In genomic region chr9:127762111-127762676, GRCh38 we compare ENCODE assay signal across 8 cellular contexts. TPM values are rescaled to one million over a fixed set of nuclear protein-coding genes. Genes with fewer than 3 reads are reported as not detected.
DNase-seq lines count a peak whose midpoint lies in the region; ATAC-seq, FAIRE-seq and TF ChIP-seq lines count a peak whose summit lies in the region.

No MANE protein-coding gene starts in this region.

- no peaks in the 10 kb centered on the region for H3K9me3 Mint-ChIP-seq in naive thymus-derived CD8-positive, alpha-beta T cell

- H3K79me2 ChIP-seq in HepG2 (ENCODE audit: insufficient read depth, low read length) = no peaks in the 10 kb centered on the region

- no peak overlapping the region for H3K4me3 Mint-ChIP-seq in naive thymus-derived CD8-positive, alpha-beta T cell

- ATAC-seq in HepG2 (no peak), aorta (ENCODE audit: low FRiP score) (peak; percentile 57), GM19455 (IDR thresholded peaks at IDR 0.05; ENCODE audit: unreplicated experiment) (no peak)
- no peak for ATAC-seq in naive thymus-derived CD8-positive, alpha-beta T cell

- TF ChIP-seq EP300 in HepG2 (IDR thresholded peaks at IDR 0.05; ENCODE audit: low read depth in 2 of 2, low read length in 2 of 2) = no peak
- no peak for TF ChIP-seq EP300 in HepG2 (CRISPR knock-in tag; IDR thresholded peaks at IDR 0.05; ENCODE audit: borderline replicate concordance)

- no peaks in the 10 kb centered on the region for H3K27me3 ChIP-seq in liver (ENCODE audit: control insufficient read depth in 4 of 4, insufficient read depth in 4 of 4, low read length in 3 of 4)
- peaks cover 0 to 47% of the 10 kb centered on the region in 2 experiments; a peak in 3 of 5 replicates for H3K27me3 ChIP-seq in HepG2 (ENCODE audit: control insufficient read depth in 1 of 2, insufficient read depth in 2 of 2, low read length in 2 of 2)
- no peaks in the 10 kb centered on the region for H3K27me3 ChIP-seq in esophagus (ENCODE audit: control insufficient read depth in 1 of 2, insufficient read depth in 2 of 2, low read length in 2 of 2)
- H3K27me3 ChIP-seq in aorta (ENCODE audit: control insufficient read depth in 1 of 2, insufficient read depth in 2 of 2, low read length in 1 of 2) = no peaks in the 10 kb centered on the region
- no peaks in the 10 kb centered on the region for H3K27me3 ChIP-seq in A673 (replicated peaks; ENCODE audit: insufficient read depth, low read depth, low read length, poor library complexity)

- H3K27ac ChIP-seq in liver (ENCODE audit: low read depth in 1 of 2, low read length in 2 of 2) (peak overlapping the region; percentile 3 to 30), HepG2 (ENCODE audit: extremely low read length, insufficient read depth, low read length) (no peak overlapping the region), esophagus (ENCODE audit: low read depth in 2 of 2, low read length in 1 of 2) (peak overlapping the region; percentile 63 to 70), aorta (ENCODE audit: low read depth in 1 of 2, low read length in 2 of 2) (no peak overlapping the region), A673 (ENCODE audit: low read depth, low read length, poor library complexity, severe bottlenecking) (no peak overlapping the region)

- H3K9me3 ChIP-seq in liver (ENCODE audit: control insufficient read depth in 4 of 4, low read length in 3 of 4) (no peaks in the 10 kb centered on the region), HepG2 (ENCODE audit: low read length) (no peaks in the 10 kb centered on the region), esophagus (ENCODE audit: control insufficient read depth in 2 of 2, insufficient read depth in 1 of 2, low read depth in 1 of 2, low read length in 1 of 2) (no peaks in the 10 kb centered on the region), aorta (ENCODE audit: control insufficient read depth, low read length) (no peaks in the 10 kb centered on the region), A673 (ENCODE audit: low read depth, low read length, poor library complexity, severe bottlenecking) (no peaks in the 10 kb centered on the region)

- H3K9ac ChIP-seq in liver (ENCODE audit: low read depth in 1 of 2, low read length in 2 of 2) (no peak overlapping the region), HepG2 (ENCODE audit: insufficient read depth, low read depth, low read length) (no peak overlapping the region)

- FAIRE-seq in HepG2 (lab: Jason Lieb, UNC) = no peak

- H3K4me2 ChIP-seq in HepG2 (ENCODE audit: low read depth, low read length) = no peak overlapping the region

- CTCF ChIA-PET in HepG2 (lab: Yijun Ruan, JAX; ENCODE audit: low intra/inter-chr PET ratio, low total read pairs) (no interaction called here), A673 (lab: Charles Lee) (no interaction called here)

- DNase-seq in HepG2 (ENCODE audit: low spot score) (no peak), aorta (peak; percentile 76 to 80), A673 (ENCODE audit: low spot score) (no peak)
- DNase-seq in naive thymus-derived CD8-positive, alpha-beta T cell = no peak
- DNase-seq in stimulated activated CD4-positive, alpha-beta T cell treated with anti-CD3 and anti-CD28 coated beads, Interleukin-4, amount 100 ng/mL, for 1 hour = no peak

- peak in 1 of 2 donors; percentile 19 for TF ChIP-seq RAD21 in liver (IDR thresholded peaks at IDR 0.05)
- TF ChIP-seq RAD21 in HepG2 (CRISPR knock-in tag; IDR thresholded peaks at IDR 0.05) = no peak

- POLR2A ChIA-PET in HepG2 (lab: Yijun Ruan, JAX) = no interaction called here
- POLR2A ChIA-PET in naive thymus-derived CD8-positive, alpha-beta T cell (lab: Charles Lee) = interaction anchor here (12.1 kb wide), 1 partner anchor 20 kb away, joined by 237 read pairs; the partner anchor contains the start of genes CDK9 and SH2D3C
- POLR2A ChIA-PET in A673 (lab: Charles Lee; ENCODE audit: low non-redundant PET) = no interaction called here

- H4K20me1 ChIP-seq in HepG2 (ENCODE audit: insufficient read depth, low read length) = no peaks in the 10 kb centered on the region

- peaks cover 0 to 62% (median 11%) of the 10 kb centered on the region in 3 donors for H3K36me3 Mint-ChIP-seq in naive thymus-derived CD8-positive, alpha-beta T cell

- H3K36me3 ChIP-seq in liver (ENCODE audit: control insufficient read depth in 4 of 4, insufficient read depth in 3 of 4, low read depth in 1 of 4, low read length in 3 of 4) = no peaks in the 10 kb centered on the region
- H3K36me3 ChIP-seq in HepG2 (replicated peaks in 1 of 2; ENCODE audit: control insufficient read depth in 1 of 2, insufficient read depth in 2 of 2, low read length in 2 of 2) = no peaks in the 10 kb centered on the region
- H3K36me3 ChIP-seq in esophagus (ENCODE audit: control insufficient read depth in 2 of 2, insufficient read depth in 2 of 2, low read length in 1 of 2) = no peaks in the 10 kb centered on the region
- no peaks in the 10 kb centered on the region for H3K36me3 ChIP-seq in aorta (ENCODE audit: control insufficient read depth in 1 of 2, insufficient read depth in 2 of 2, low read length in 1 of 2)
- H3K36me3 ChIP-seq in A673 (ENCODE audit: insufficient read depth, low read length, poor library complexity, severe bottlenecking) = no peaks in the 10 kb centered on the region

- intact Hi-C loops in HepG2 (cut with micrococcal nuclease; ENCODE audit: unreplicated experiment) = no loop called here
- intact Hi-C loops in aorta (cut with DNase I) = no loop called here
- intact Hi-C loops in A673 (cut with micrococcal nuclease; ENCODE audit: unreplicated experiment) = no loop called here

- H3K27ac Mint-ChIP-seq in naive thymus-derived CD8-positive, alpha-beta T cell = peak overlapping the region in 9 of 10 donors; percentile 29 to 96 (median 76)

- no peaks in the 10 kb centered on the region for H3K27me3 Mint-ChIP-seq in naive thymus-derived CD8-positive, alpha-beta T cell

- in situ Hi-C loops in HepG2 (cut with HindIII; ENCODE audit: extremely low pct_ligation_motif_present, low pct_unique_long_range_greater_than_20kb) = no loop called here

- H3K4me1 ChIP-seq in liver (ENCODE audit: control insufficient read depth in 4 of 4, insufficient read depth in 4 of 4, low read length in 3 of 4) (peaks cover 0 to 6% (median 2%) of the 10 kb centered on the region in 4 donors), HepG2 (ENCODE audit: insufficient read depth, low read length) (no peaks in the 10 kb centered on the region), esophagus (ENCODE audit: control insufficient read depth in 2 of 2, insufficient read depth in 2 of 2, low read length in 1 of 2) (no peaks in the 10 kb centered on the region), aorta (ENCODE audit: control insufficient read depth in 1 of 2, insufficient read depth in 2 of 2, low read length in 2 of 2) (no peaks in the 10 kb centered on the region), A673 (ENCODE audit: insufficient read depth, low read length, poor library complexity, severe bottlenecking) (no peaks in the 10 kb centered on the region)

- no peak for TF ChIP-seq CTCF in liver (IDR thresholded peaks at IDR 0.05; ENCODE audit: low read depth, low read length, missing input control)
- TF ChIP-seq CTCF in HepG2 (CRISPR knock-in tag; IDR thresholded peaks at IDR 0.05) = no peak
- TF ChIP-seq CTCF in A673 (conservative IDR thresholded peaks at IDR 0.05; ENCODE audit: low read depth, low read length) = no peak

- 43% methylated on average over 16 of the region's 16 CpGs for WGBS in liver
- 24% methylated on average over 16 of the region's 16 CpGs for WGBS in HepG2 (ENCODE audit: low lambda C conversion rate)
- WGBS in esophagus, 2 donors = 46 to 55% methylated on average over 16 of the region's 16 CpGs
- WGBS in aorta, 2 donors = 58 to 62% methylated on average over 16 of the region's 16 CpGs

- no peak for TF ChIP-seq POLR2A in HepG2 (IDR thresholded peaks at IDR 0.05; ENCODE audit: insufficient read depth in 1 of 2, low read depth in 2 of 2, low read length in 2 of 2)

- BruUV-seq in HepG2 (replicated peaks; lab: Mats Ljungman, UMichigan) (no TSS peak), A673 (replicated peaks; lab: Mats Ljungman, UMichigan) (no TSS peak)

- H3K4me3 ChIP-seq in liver (ENCODE audit: low read depth in 1 of 3, low read length in 3 of 3) (no peak overlapping the region), HepG2 (replicated peaks in 1 of 3; ENCODE audit: insufficient read depth in 1 of 3, low read depth in 2 of 3, low read length in 3 of 3) (no peak overlapping the region), esophagus (ENCODE audit: low read depth in 1 of 2, low read length in 2 of 2) (no peak overlapping the region), aorta (ENCODE audit: low read length in 2 of 2) (no peak overlapping the region), A673 (ENCODE audit: low read depth, low read length, poor library complexity, severe bottlenecking) (no peak overlapping the region)

- H2AFZ ChIP-seq in HepG2 (ENCODE audit: low read length) = no peak overlapping the region

- peaks cover 31 to 62% (median 55%) of the 10 kb centered on the region in 4 donors for H3K4me1 Mint-ChIP-seq in naive thymus-derived CD8-positive, alpha-beta T cell

RNA-seq across cellular contexts. Expression of gene SH2D3C, which starts 16.3 kb away (rescaled TPM):
- total RNA-seq in liver (1 to 10 TPM; 4.8 to 5.1 TPM), HepG2 (2016; rRNA removed; fragmentation: Illumina TruSeq; extraction: Trizol) (not detected in 2 replicates), aorta (10 to 100 TPM; 19.7 to 34.8 TPM), A673 (2021) (not detected in 2 replicates)
- polyA plus RNA-seq in liver (1 to 10 TPM; 2.2 to 3.1 TPM), HepG2 (2011; rRNA removed) (not detected in 2 replicates), esophagus (1 to 10 TPM; 2.8 to 3.2 TPM), aorta (1 to 10 TPM in 1 of 2 donors, under 1 TPM in 1; 0.13 to 2.0 TPM)
- total RNA-seq in HepG2 (2016; cell fraction: cytosol; rRNA removed; fragmentation: Illumina TruSeq; extraction: Trizol; ENCODE audit: low read depth) = not detected in 2 replicates
- total RNA-seq in HepG2 (2016; cell fraction: insoluble cytoplasmic fraction; rRNA removed; fragmentation: Illumina TruSeq; extraction: Trizol) = not detected in 2 replicates
- not detected in 2 replicates for total RNA-seq in HepG2 (2016; cell fraction: membrane; rRNA removed; fragmentation: Illumina TruSeq; extraction: Trizol)
- total RNA-seq in HepG2 (2016; cell fraction: nucleus; rRNA removed; fragmentation: Illumina TruSeq; extraction: Trizol) = not detected in 2 replicates
- 0.03 TPM in 1 of 2 replicates, not detected in the other for polyA plus RNA-seq in HepG2 (2011; cell fraction: cytosol; rRNA removed)
- polyA plus RNA-seq in HepG2 (2011; cell fraction: nucleus; rRNA removed) = not detected in 2 replicates
- polyA plus RNA-seq in HepG2 (2012) = 0.19 TPM in 1 of 2 replicates, not detected in the other
- polyA plus RNA-seq in HepG2 (2016; cell fraction: cytosol; fragmentation: Illumina TruSeq; extraction: Trizol; ENCODE audit: low read depth) = not detected in 2 replicates
- polyA plus RNA-seq in HepG2 (2016; cell fraction: insoluble cytoplasmic fraction; fragmentation: Illumina TruSeq; extraction: Trizol; ENCODE audit: low read depth) = not detected in 2 replicates
- polyA plus RNA-seq in HepG2 (2016; cell fraction: membrane; fragmentation: Illumina TruSeq; extraction: Trizol; ENCODE audit: low read depth) = not detected in 2 replicates
- polyA plus RNA-seq in HepG2 (2016; cell fraction: nucleus; fragmentation: Illumina TruSeq; extraction: Trizol; ENCODE audit: insufficient read depth, low read depth) = not detected in 2 replicates
- 0.20 and 0.84 TPM in 2 replicates for polyA minus RNA-seq in HepG2 (2011; rRNA and poly(A)+ RNA removed; ENCODE audit: low replicate concordance)
- not detected in 2 replicates for polyA minus RNA-seq in HepG2 (2011; cell fraction: cytosol; rRNA and poly(A)+ RNA removed)
- not detected in 2 replicates for polyA minus RNA-seq in HepG2 (2011; cell fraction: nucleus; rRNA and poly(A)+ RNA removed)
- total RNA-seq in naive thymus-derived CD8-positive, alpha-beta T cell = 10 to 100 TPM; 42.8 to 45.1 TPM
- polyA plus RNA-seq in naive thymus-derived CD8-positive, alpha-beta T cell = 10 to 100 TPM; 13.8 to 50.8 (median 23.5) TPM

RNA-seq across cellular contexts. Expression of gene CDK9, which starts 23.6 kb away (rescaled TPM):
- total RNA-seq in liver (10 to 100 TPM; 31.8 to 41.2 TPM), HepG2 (2016; rRNA removed; fragmentation: Illumina TruSeq; extraction: Trizol) (16.8 TPM in 2 replicates), aorta (100 to 1,000 TPM; 103 to 131 TPM), A673 (2021) (68.0 and 77.7 TPM in 2 replicates)
- polyA plus RNA-seq in liver (10 to 100 TPM; 32.4 to 41.4 TPM), HepG2 (2011; rRNA removed) (21.5 and 26.1 TPM in 2 replicates), esophagus (10 to 100 TPM; 34.2 to 44.2 TPM), aorta (100 to 1,000 TPM in 1 of 2 donors, 10 to 100 TPM in 1; 29.3 to 115 TPM)
- 5.3 and 6.3 TPM in 2 replicates for total RNA-seq in HepG2 (2016; cell fraction: cytosol; rRNA removed; fragmentation: Illumina TruSeq; extraction: Trizol; ENCODE audit: low read depth)
- 14.3 and 15.5 TPM in 2 replicates for total RNA-seq in HepG2 (2016; cell fraction: insoluble cytoplasmic fraction; rRNA removed; fragmentation: Illumina TruSeq; extraction: Trizol)
- total RNA-seq in HepG2 (2016; cell fraction: membrane; rRNA removed; fragmentation: Illumina TruSeq; extraction: Trizol) = 13.1 and 13.7 TPM in 2 replicates
- total RNA-seq in HepG2 (2016; cell fraction: nucleus; rRNA removed; fragmentation: Illumina TruSeq; extraction: Trizol) = 13.7 and 14.2 TPM in 2 replicates
- 16.1 and 24.8 TPM in 2 replicates for polyA plus RNA-seq in HepG2 (2011; cell fraction: cytosol; rRNA removed)
- 85.3 and 97.2 TPM in 2 replicates for polyA plus RNA-seq in HepG2 (2011; cell fraction: nucleus; rRNA removed)
- 18.5 and 23.5 TPM in 2 replicates for polyA plus RNA-seq in HepG2 (2012)
- 7.2 and 7.8 TPM in 2 replicates for polyA plus RNA-seq in HepG2 (2016; cell fraction: cytosol; fragmentation: Illumina TruSeq; extraction: Trizol; ENCODE audit: low read depth)
- polyA plus RNA-seq in HepG2 (2016; cell fraction: insoluble cytoplasmic fraction; fragmentation: Illumina TruSeq; extraction: Trizol; ENCODE audit: low read depth) = 21.4 and 33.5 TPM in 2 replicates
- polyA plus RNA-seq in HepG2 (2016; cell fraction: membrane; fragmentation: Illumina TruSeq; extraction: Trizol; ENCODE audit: low read depth) = 10.9 and 12.8 TPM in 2 replicates
- polyA plus RNA-seq in HepG2 (2016; cell fraction: nucleus; fragmentation: Illumina TruSeq; extraction: Trizol; ENCODE audit: insufficient read depth, low read depth) = 35.3 and 35.6 TPM in 2 replicates
- polyA minus RNA-seq in HepG2 (2011; rRNA and poly(A)+ RNA removed; ENCODE audit: low replicate concordance) = 47.9 and 105 TPM in 2 replicates
- polyA minus RNA-seq in HepG2 (2011; cell fraction: cytosol; rRNA and poly(A)+ RNA removed) = 13.9 and 18.8 TPM in 2 replicates
- polyA minus RNA-seq in HepG2 (2011; cell fraction: nucleus; rRNA and poly(A)+ RNA removed) = 27.6 and 29.4 TPM in 2 replicates
- 100 to 1,000 TPM; 142 to 147 TPM for total RNA-seq in naive thymus-derived CD8-positive, alpha-beta T cell
- polyA plus RNA-seq in naive thymus-derived CD8-positive, alpha-beta T cell = 10 to 100 TPM; 28.3 to 62.9 (median 38.9) TPM

RNA-seq across cellular contexts. Expression of gene TOR2A, which starts 27.1 kb away (rescaled TPM):
- 10 to 100 TPM in 1 of 2 donors, 1 to 10 TPM in 1; 5.1 to 10.8 TPM for total RNA-seq in liver
- polyA plus RNA-seq in liver = 10 to 100 TPM; 12.9 to 14.6 TPM
- 5.5 and 7.2 TPM in 2 replicates for total RNA-seq in HepG2 (2016; rRNA removed; fragmentation: Illumina TruSeq; extraction: Trizol)
- 5.2 and 7.3 TPM in 2 replicates for total RNA-seq in HepG2 (2016; cell fraction: cytosol; rRNA removed; fragmentation: Illumina TruSeq; extraction: Trizol; ENCODE audit: low read depth)
- total RNA-seq in HepG2 (2016; cell fraction: insoluble cytoplasmic fraction; rRNA removed; fragmentation: Illumina TruSeq; extraction: Trizol) = 4.5 and 7.9 TPM in 2 replicates
- 7.9 and 11.8 TPM in 2 replicates for total RNA-seq in HepG2 (2016; cell fraction: membrane; rRNA removed; fragmentation: Illumina TruSeq; extraction: Trizol)
- total RNA-seq in HepG2 (2016; cell fraction: nucleus; rRNA removed; fragmentation: Illumina TruSeq; extraction: Trizol) = 6.0 and 8.4 TPM in 2 replicates
- 3.5 and 4.9 TPM in 2 replicates for polyA plus RNA-seq in HepG2 (2011; rRNA removed)
- 3.9 and 7.0 TPM in 2 replicates for polyA plus RNA-seq in HepG2 (2011; cell fraction: cytosol; rRNA removed)
- polyA plus RNA-seq in HepG2 (2011; cell fraction: nucleus; rRNA removed) = 10.9 and 13.2 TPM in 2 replicates
- 3.9 and 5.6 TPM in 2 replicates for polyA plus RNA-seq in HepG2 (2012)
- polyA plus RNA-seq in HepG2 (2016; cell fraction: cytosol; fragmentation: Illumina TruSeq; extraction: Trizol; ENCODE audit: low read depth) = 7.5 and 14.0 TPM in 2 replicates
- polyA plus RNA-seq in HepG2 (2016; cell fraction: insoluble cytoplasmic fraction; fragmentation: Illumina TruSeq; extraction: Trizol; ENCODE audit: low read depth) = 8.1 and 8.2 TPM in 2 replicates
- 13.5 and 15.3 TPM in 2 replicates for polyA plus RNA-seq in HepG2 (2016; cell fraction: membrane; fragmentation: Illumina TruSeq; extraction: Trizol; ENCODE audit: low read depth)
- polyA plus RNA-seq in HepG2 (2016; cell fraction: nucleus; fragmentation: Illumina TruSeq; extraction: Trizol; ENCODE audit: insufficient read depth, low read depth) = 15.9 and 17.9 TPM in 2 replicates
- 5.5 and 15.6 TPM in 2 replicates for polyA minus RNA-seq in HepG2 (2011; rRNA and poly(A)+ RNA removed; ENCODE audit: low replicate concordance)
- polyA minus RNA-seq in HepG2 (2011; cell fraction: cytosol; rRNA and poly(A)+ RNA removed) = 3.2 and 3.6 TPM in 2 replicates
- 2.4 and 3.0 TPM in 2 replicates for polyA minus RNA-seq in HepG2 (2011; cell fraction: nucleus; rRNA and poly(A)+ RNA removed)
- polyA plus RNA-seq in esophagus = 10 to 100 TPM; 10.0 to 13.2 TPM
- total RNA-seq in naive thymus-derived CD8-positive, alpha-beta T cell = 10 to 100 TPM in 1 of 2 experiments, 1 to 10 TPM in 1; 9.8 to 13.9 TPM
- 10 to 100 TPM; 18.1 to 24.7 (median 23.5) TPM for polyA plus RNA-seq in naive thymus-derived CD8-positive, alpha-beta T cell
- 1 to 10 TPM; 5.8 to 8.0 TPM for total RNA-seq in aorta
- polyA plus RNA-seq in aorta = 10 to 100 TPM in 1 of 2 donors, 1 to 10 TPM in 1; 4.5 to 12.7 TPM
- total RNA-seq in A673 (2021) = 9.1 and 9.2 TPM in 2 replicates

RNA-seq across cellular contexts. Expression of gene FPGS, which starts 40.5 kb away (rescaled TPM):
- 10 to 100 TPM; 20.4 to 48.1 TPM for total RNA-seq in liver
- 10 to 100 TPM; 37.3 to 61.1 TPM for polyA plus RNA-seq in liver
- 20.3 and 35.6 TPM in 2 replicates for total RNA-seq in HepG2 (2016; rRNA removed; fragmentation: Illumina TruSeq; extraction: Trizol)
- total RNA-seq in HepG2 (2016; cell fraction: cytosol; rRNA removed; fragmentation: Illumina TruSeq; extraction: Trizol; ENCODE audit: low read depth) = 7.4 and 10.3 TPM in 2 replicates
- total RNA-seq in HepG2 (2016; cell fraction: insoluble cytoplasmic fraction; rRNA removed; fragmentation: Illumina TruSeq; extraction: Trizol) = 18.5 and 37.2 TPM in 2 replicates
- 18.1 and 18.9 TPM in 2 replicates for total RNA-seq in HepG2 (2016; cell fraction: membrane; rRNA removed; fragmentation: Illumina TruSeq; extraction: Trizol)
- total RNA-seq in HepG2 (2016; cell fraction: nucleus; rRNA removed; fragmentation: Illumina TruSeq; extraction: Trizol) = 26.8 and 31.7 TPM in 2 replicates
- 36.8 and 41.3 TPM in 2 replicates for polyA plus RNA-seq in HepG2 (2011; rRNA removed)
- 20.2 and 34.2 TPM in 2 replicates for polyA plus RNA-seq in HepG2 (2011; cell fraction: cytosol; rRNA removed)
- polyA plus RNA-seq in HepG2 (2011; cell fraction: nucleus; rRNA removed) = 102 and 128 TPM in 2 replicates
- 16.9 and 23.2 TPM in 2 replicates for polyA plus RNA-seq in HepG2 (2012)
- 8.3 and 9.4 TPM in 2 replicates for polyA plus RNA-seq in HepG2 (2016; cell fraction: cytosol; fragmentation: Illumina TruSeq; extraction: Trizol; ENCODE audit: low read depth)
- polyA plus RNA-seq in HepG2 (2016; cell fraction: insoluble cytoplasmic fraction; fragmentation: Illumina TruSeq; extraction: Trizol; ENCODE audit: low read depth) = 21.4 and 32.6 TPM in 2 replicates
- polyA plus RNA-seq in HepG2 (2016; cell fraction: membrane; fragmentation: Illumina TruSeq; extraction: Trizol; ENCODE audit: low read depth) = 12.8 and 13.0 TPM in 2 replicates
- polyA plus RNA-seq in HepG2 (2016; cell fraction: nucleus; fragmentation: Illumina TruSeq; extraction: Trizol; ENCODE audit: insufficient read depth, low read depth) = 68.3 and 83.1 TPM in 2 replicates
- 71.8 and 195 TPM in 2 replicates for polyA minus RNA-seq in HepG2 (2011; rRNA and poly(A)+ RNA removed; ENCODE audit: low replicate concordance)
- 13.5 and 19.9 TPM in 2 replicates for polyA minus RNA-seq in HepG2 (2011; cell fraction: cytosol; rRNA and poly(A)+ RNA removed)
- 25.4 and 26.6 TPM in 2 replicates for polyA minus RNA-seq in HepG2 (2011; cell fraction: nucleus; rRNA and poly(A)+ RNA removed)
- 10 to 100 TPM; 28.7 to 31.5 TPM for polyA plus RNA-seq in esophagus
- 100 to 1,000 TPM; 155 to 158 TPM for total RNA-seq in naive thymus-derived CD8-positive, alpha-beta T cell
- polyA plus RNA-seq in naive thymus-derived CD8-positive, alpha-beta T cell = 10 to 100 TPM; 51.7 to 54.8 (median 53.4) TPM
- total RNA-seq in aorta = 10 to 100 TPM; 61.9 to 77.7 TPM
- 100 to 1,000 TPM in 1 of 2 donors, 10 to 100 TPM in 1; 15.2 to 116 TPM for polyA plus RNA-seq in aorta
- 74.9 and 78.2 TPM in 2 replicates for total RNA-seq in A673 (2021)

RNA-seq across cellular contexts. Expression of gene TTC16, which starts 46.3 kb away (rescaled TPM):
- total RNA-seq in liver = under 1 TPM in 1 of 2 donors, not detected in 1; 0.08 TPM
- under 1 TPM in 1 of 2 donors, not detected in 1; 0.02 TPM for polyA plus RNA-seq in liver
- not detected in 2 replicates for total RNA-seq in HepG2 (2016; rRNA removed; fragmentation: Illumina TruSeq; extraction: Trizol)
- total RNA-seq in HepG2 (2016; cell fraction: cytosol; rRNA removed; fragmentation: Illumina TruSeq; extraction: Trizol; ENCODE audit: low read depth) = not detected in 2 replicates
- not detected in 2 replicates for total RNA-seq in HepG2 (2016; cell fraction: insoluble cytoplasmic fraction; rRNA removed; fragmentation: Illumina TruSeq; extraction: Trizol)
- not detected in 2 replicates for total RNA-seq in HepG2 (2016; cell fraction: membrane; rRNA removed; fragmentation: Illumina TruSeq; extraction: Trizol)
- not detected in 2 replicates for total RNA-seq in HepG2 (2016; cell fraction: nucleus; rRNA removed; fragmentation: Illumina TruSeq; extraction: Trizol)
- polyA plus RNA-seq in HepG2 (2011; rRNA removed) = not detected in 2 replicates
- 0.03 TPM in 1 of 2 replicates, not detected in the other for polyA plus RNA-seq in HepG2 (2011; cell fraction: cytosol; rRNA removed)
- 0.08 TPM in 1 of 2 replicates, not detected in the other for polyA plus RNA-seq in HepG2 (2011; cell fraction: nucleus; rRNA removed)
- not detected in 2 replicates for polyA plus RNA-seq in HepG2 (2012)
- not detected in 2 replicates for polyA plus RNA-seq in HepG2 (2016; cell fraction: cytosol; fragmentation: Illumina TruSeq; extraction: Trizol; ENCODE audit: low read depth)
- polyA plus RNA-seq in HepG2 (2016; cell fraction: insoluble cytoplasmic fraction; fragmentation: Illumina TruSeq; extraction: Trizol; ENCODE audit: low read depth) = not detected in 2 replicates
- 0.09 TPM in 1 of 2 replicates, not detected in the other for polyA plus RNA-seq in HepG2 (2016; cell fraction: membrane; fragmentation: Illumina TruSeq; extraction: Trizol; ENCODE audit: low read depth)
- not detected in 2 replicates for polyA plus RNA-seq in HepG2 (2016; cell fraction: nucleus; fragmentation: Illumina TruSeq; extraction: Trizol; ENCODE audit: insufficient read depth, low read depth)
- polyA minus RNA-seq in HepG2 (2011; rRNA and poly(A)+ RNA removed; ENCODE audit: low replicate concordance) = 0.72 TPM in 1 of 2 replicates, not detected in the other
- polyA minus RNA-seq in HepG2 (2011; cell fraction: cytosol; rRNA and poly(A)+ RNA removed) = not detected in 2 replicates
- not detected in 2 replicates for polyA minus RNA-seq in HepG2 (2011; cell fraction: nucleus; rRNA and poly(A)+ RNA removed)
- polyA plus RNA-seq in esophagus = under 1 TPM; 0.04 to 0.10 TPM
- total RNA-seq in naive thymus-derived CD8-positive, alpha-beta T cell = 1 to 10 TPM; 7.2 to 8.2 TPM
- polyA plus RNA-seq in naive thymus-derived CD8-positive, alpha-beta T cell = 1 to 10 TPM; 1.8 to 4.4 (median 3.0) TPM
- total RNA-seq in aorta = under 1 TPM; 0.16 to 0.30 TPM
- not detected for polyA plus RNA-seq in aorta
- total RNA-seq in A673 (2021) = not detected in 2 replicates

Comparison
In these comparisons a context has a peak if more than half of its experiments do, and no peak if none do; other contexts are left out.
1. H3K27ac ChIP-seq: peak in liver (2 of 2) and esophagus (2 of 2); none in HepG2 (single experiment), aorta (0 of 2) and A673 (single experiment).
2. DNase-seq: peak in aorta (2 of 2); none in HepG2 (single experiment), naive thymus-derived CD8-positive, alpha-beta T cell (0 of 10), A673 (single experiment) and stimulated activated CD4-positive, alpha-beta T cell treated with anti-CD3 and anti-CD28 coated beads, Interleukin-4, amount 100 ng/mL, for 1 hour (single experiment).